Comparison of ENCODE assay signal across 11 cellular contexts in the genomic region with DNA sequence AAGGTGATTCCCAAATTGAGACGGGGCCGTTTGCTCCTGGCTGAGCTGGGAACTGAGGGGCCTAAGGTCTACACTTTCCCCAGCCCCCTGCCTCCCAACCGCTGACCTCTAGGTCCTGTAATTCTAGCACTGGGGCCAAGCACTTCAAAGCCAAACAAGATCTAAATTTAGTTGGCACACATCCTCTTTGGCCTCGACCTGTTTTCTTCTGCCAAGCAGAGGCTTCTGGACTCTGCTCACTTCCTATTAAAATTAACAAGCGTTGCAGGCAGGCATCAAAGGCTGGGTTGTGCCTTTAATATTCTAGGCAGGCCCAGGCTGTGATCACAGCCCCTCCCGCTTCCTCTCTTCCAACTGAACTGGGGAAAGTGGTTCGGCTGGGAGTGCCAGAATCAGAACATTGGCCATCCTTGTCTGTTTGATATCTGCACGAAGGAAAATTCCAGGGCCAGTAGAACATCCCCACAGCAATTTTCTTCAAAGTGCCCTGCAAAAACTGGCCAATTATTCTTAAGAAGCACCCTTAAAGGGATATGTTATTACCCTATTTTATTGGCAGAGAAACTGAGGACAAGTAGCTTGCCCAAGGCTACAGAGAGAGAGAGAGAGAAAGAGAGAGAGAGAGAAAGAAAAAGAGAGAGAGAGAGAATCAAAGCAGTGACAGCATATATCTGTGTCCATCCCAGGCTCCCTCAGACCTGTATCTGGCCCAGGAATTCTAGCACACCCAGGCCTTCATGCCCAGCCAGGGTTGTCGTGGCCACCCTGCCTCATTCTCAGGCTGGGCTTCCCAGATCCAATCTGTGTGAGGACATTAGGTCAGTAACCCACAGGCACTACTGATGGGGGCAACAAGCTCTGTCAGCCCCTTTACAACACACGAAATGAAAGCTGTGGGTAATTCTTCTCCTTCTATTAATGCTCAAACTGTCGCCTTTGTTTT. TPM values are rescaled to one million over a fixed set of nuclear protein-coding genes. Genes with fewer than 3 reads are reported as not detected.
DNase-seq lines count a peak whose midpoint lies in the region; ATAC-seq and TF ChIP-seq lines count a peak whose summit lies in the region.
"Had no signal": no experiment of that assay in that cellular context is flagged by ENCODE, and none has a peak within 500 bp of the region (broad histone marks: within the 10 kb centered on the region; RNA-seq: fewer than 3 reads in every experiment).

No MANE protein-coding gene starts in this region.

- POLR2A ChIA-PET in CD4-positive, alpha-beta T cell (lab: Charles Lee), result no interaction called here

- intact Hi-C loops in sciatic nerve (cut with DNase I), result no loop called here
- intact Hi-C loops in CD4-positive, alpha-beta T cell (cut with DNase I, micrococcal nuclease), result no loop called here

- H3K4me3 Mint-ChIP-seq in CD4-positive, alpha-beta T cell, result no peak overlapping the region
- H3K4me3 Mint-ChIP-seq: effector memory CD8-positive, alpha-beta T cell had no signal

- peaks cover 16% of the 10 kb centered on the region for H3K27me3 ChIP-seq in CD4-positive, alpha-beta T cell (ENCODE audit: control insufficient read depth, insufficient read depth, low read length)

- no peak overlapping the region for H3K27ac Mint-ChIP-seq in CD4-positive, alpha-beta T cell
- H3K27ac Mint-ChIP-seq: effector memory CD8-positive, alpha-beta T cell had no signal

- no peaks in the 10 kb centered on the region for H3K36me3 Mint-ChIP-seq in CD4-positive, alpha-beta T cell (ENCODE audit: low read depth)

- CTCF ChIA-PET in CD4-positive, alpha-beta T cell (lab: Charles Lee), result no interaction called here

- TF ChIP-seq CTCF in CD4-positive, alpha-beta T cell (IDR thresholded peaks at IDR 0.05), result no peak

- H3K27me3 Mint-ChIP-seq in CD4-positive, alpha-beta T cell, result peaks cover 25% of the 10 kb centered on the region

- in situ Hi-C loops in KBM-7 (cut with MboI; ENCODE audit: low pct_unique_long_range_greater_than_20kb, low sequenced_read_pairs), result no loop called here

- no peak overlapping the region for H3K27ac ChIP-seq in CD4-positive, alpha-beta T cell (ENCODE audit: low read depth, low read length)

- DNase-seq in KBM-7 (peak; percentile 34), SW480 (ENCODE audit: low spot score) (peak; percentile 63), hippocampal formation (lab: John Stamatoyannopoulos, UW) (peak; percentile 83 to 92), sciatic nerve (ENCODE audit: low spot score) (no peak), DMS79 (lab: John Stamatoyannopoulos, UW) (no peak), OCI-M2 (lab: John Stamatoyannopoulos, UW; ENCODE audit: unreplicated experiment) (no peak)
- DNase-seq in CD4-positive, alpha-beta T cell, result no peak
- no peak for DNase-seq in activated CD8-positive, alpha-beta memory T cell treated with anti-CD3 and anti-CD28 coated beads for 24 hours
- DNase-seq: DND-41; effector memory CD8-positive, alpha-beta T cell; stimulated activated CD8-positive, alpha-beta memory T cell treated with anti-CD3 and anti-CD28 coated beads, Interleukin-4, amount 100 ng/mL, for 48 hours had no signal

- no peaks in the 10 kb centered on the region for H3K9me3 ChIP-seq in CD4-positive, alpha-beta T cell (ENCODE audit: control insufficient read depth, low read length)

- no peaks in the 10 kb centered on the region for H3K9me3 Mint-ChIP-seq in CD4-positive, alpha-beta T cell
- H3K9me3 Mint-ChIP-seq: effector memory CD8-positive, alpha-beta T cell had no signal

- ATAC-seq in sciatic nerve, result peak; percentile 43
- no peak for ATAC-seq in CD4-positive, alpha-beta T cell (ENCODE audit: poor library complexity)
- ATAC-seq: effector memory CD8-positive, alpha-beta T cell had no signal

- H3K4me1 Mint-ChIP-seq in CD4-positive, alpha-beta T cell (ENCODE audit: low read depth), result peaks cover 14% of the 10 kb centered on the region

RNA-seq across cellular contexts. Expression of gene MT4, which starts 12.8 kb away (rescaled TPM):
- total RNA-seq in sciatic nerve, result not detected
- total RNA-seq in CD4-positive, alpha-beta T cell, result not detected

RNA-seq across cellular contexts. Expression of gene BBS2, which starts 32.2 kb away (rescaled TPM):
- total RNA-seq in sciatic nerve, result 110 TPM
- 10 to 100 TPM; 69.6 to 72.8 TPM for total RNA-seq in CD4-positive, alpha-beta T cell

RNA-seq across cellular contexts. Expression of gene MT3, which starts 37.3 kb away (rescaled TPM):
- total RNA-seq in sciatic nerve, result 94.5 TPM
- total RNA-seq in CD4-positive, alpha-beta T cell, result under 1 TPM in 1 of 2 experiments, not detected in 1; 0.50 TPM

RNA-seq across cellular contexts. Expression of gene MT2A, which starts 56.3 kb away (rescaled TPM):
- 163 TPM for total RNA-seq in sciatic nerve
- 10 to 100 TPM; 47.1 to 50.8 TPM for total RNA-seq in CD4-positive, alpha-beta T cell

Comparison
In these comparisons a context has a peak if more than half of its experiments do, and no peak if none do; other contexts are left out.
1. DNase-seq: peak in KBM-7 (single experiment), SW480 (single experiment) and hippocampal formation (2 of 2); none in sciatic nerve (single experiment), DMS79 (single experiment), CD4-positive, alpha-beta T cell (0 of 10), activated CD8-positive, alpha-beta memory T cell treated with anti-CD3 and anti-CD28 coated beads for 24 hours (single experiment) and OCI-M2 (single experiment).
2. RNA of gene MT3, which starts 37.3 kb away (total RNA-seq): 94.5 TPM in sciatic nerve (single experiment); 0.50 TPM in CD4-positive, alpha-beta T cell; every median in the first group is over 10 times any median in the second.